Comparison of ENCODE assay signal across 9 cellular contexts in the genomic region with DNA sequence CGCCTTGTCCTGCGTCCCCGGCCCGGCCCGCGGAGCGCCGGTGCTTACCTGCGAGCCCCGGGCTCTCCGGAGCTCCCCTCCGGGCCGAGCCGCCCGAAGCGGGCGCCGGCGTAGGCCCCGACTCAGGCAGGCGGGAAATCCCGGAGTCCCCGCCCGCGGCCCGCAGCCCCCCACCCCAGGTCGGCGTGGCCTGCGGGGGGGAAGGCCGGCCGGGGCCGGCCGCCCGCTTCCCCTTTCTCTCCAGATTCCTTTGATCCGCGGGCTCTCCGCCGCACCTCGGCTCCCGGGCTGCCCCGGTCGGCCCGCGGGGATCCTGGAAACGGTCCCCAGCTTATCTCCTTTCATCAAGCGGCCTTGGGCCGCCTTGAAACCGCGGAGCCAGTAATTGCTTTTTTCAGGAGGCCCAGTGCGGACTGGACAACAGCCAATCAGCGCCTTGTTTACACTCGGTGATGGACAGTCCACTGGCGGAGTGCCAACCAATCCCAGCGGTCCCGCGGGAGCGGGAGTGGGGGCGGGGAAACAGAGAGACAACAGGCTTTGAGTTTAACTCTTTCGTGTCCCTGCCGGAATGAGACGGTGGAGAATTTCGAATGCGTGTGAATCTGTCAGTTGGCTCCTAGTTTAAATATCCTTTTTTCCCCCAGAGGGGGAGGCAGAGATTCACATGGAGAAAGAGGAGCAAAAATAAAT. TPM values are rescaled to one million over a fixed set of nuclear protein-coding genes. Genes with fewer than 3 reads are reported as not detected.
DNase-seq lines count a peak whose midpoint lies in the region; ATAC-seq and TF ChIP-seq lines count a peak whose summit lies in the region.
"Had no signal": no experiment of that assay in that cellular context is flagged by ENCODE, and none has a peak within 500 bp of the region (broad histone marks: within the 10 kb centered on the region; RNA-seq: fewer than 3 reads in every experiment).

No MANE protein-coding gene starts in this region.

- no peak overlapping the region for H3K27ac Mint-ChIP-seq in CD4-positive, alpha-beta T cell
- H3K27ac Mint-ChIP-seq in stimulated activated naive B cell treated with anti-CD40 and anti-IgM and Interleukin-4, amounts not matched to agents 10 μg/mL and 1 μg/mL and 100 μg/mL, for 72 hours, result peak overlapping the region; percentile 92

- H3K4me1 ChIP-seq in muscle layer of colon (ENCODE audit: insufficient read depth, low read length), result peaks cover 42% of the 10 kb centered on the region

- no peak for ATAC-seq in CD4-positive, alpha-beta T cell (ENCODE audit: poor library complexity)
- ATAC-seq in HG03097 (IDR thresholded peaks at IDR 0.05; ENCODE audit: low FRiP score, unreplicated experiment), result peak; percentile 50
- peak; percentile 61 to 67 for ATAC-seq in stimulated activated naive B cell treated with anti-CD40 and anti-IgM and Interleukin-4, amounts not matched to agents 10 μg/mL and 1 μg/mL and 100 μg/mL, for 72 hours (replicated peaks)
- no peak for ATAC-seq in HG03280 (IDR thresholded peaks at IDR 0.05; ENCODE audit: unreplicated experiment)

- no peak for TF ChIP-seq CTCF in CD4-positive, alpha-beta T cell (IDR thresholded peaks at IDR 0.05)
- no peak for TF ChIP-seq CTCF in fibroblast of mammary gland (conservative IDR thresholded peaks at IDR 0.05; ENCODE audit: control insufficient read depth, insufficient read depth, low read depth, low read length)

- no peak overlapping the region for H3K9ac ChIP-seq in muscle layer of colon (ENCODE audit: low read length)

- no peaks in the 10 kb centered on the region for H3K9me3 ChIP-seq in CD4-positive, alpha-beta T cell (ENCODE audit: control insufficient read depth, low read length)
- no peaks in the 10 kb centered on the region for H3K9me3 ChIP-seq in muscle layer of colon (ENCODE audit: low read length)

- intact Hi-C loops in CD4-positive, alpha-beta T cell (cut with DNase I, micrococcal nuclease), result loop anchor here in 1 of 2 experiments (2.0 kb wide), 1 partner anchor 117 kb away; no protein-coding TSS in a partner anchor

- H3K27me3 ChIP-seq in CD4-positive, alpha-beta T cell (ENCODE audit: control insufficient read depth, insufficient read depth, low read length), result peaks cover 91% of the 10 kb centered on the region
- no peaks in the 10 kb centered on the region for H3K27me3 ChIP-seq in muscle layer of colon (ENCODE audit: control insufficient read depth in 1 of 2, insufficient read depth in 2 of 2, low read length in 2 of 2)

- peaks cover 4% of the 10 kb centered on the region for H3K36me3 Mint-ChIP-seq in CD4-positive, alpha-beta T cell (ENCODE audit: low read depth)
- peaks cover under 1 to 1% of the 10 kb centered on the region in 2 donors for H3K36me3 Mint-ChIP-seq in stimulated activated naive B cell treated with anti-CD40 and anti-IgM and Interleukin-4, amounts not matched to agents 10 μg/mL and 1 μg/mL and 100 μg/mL, for 72 hours
- H3K36me3 Mint-ChIP-seq: T-cell had no signal

- DNase-seq in CD4-positive, alpha-beta T cell, result peak in 1 of 10 experiments; percentile 32
- DNase-seq in NCI-H526 (lab: John Stamatoyannopoulos, UW), result peak; percentile 99 to 100
- peak; percentile 39 for DNase-seq in activated CD8-positive, alpha-beta memory T cell treated with anti-CD3 and anti-CD28 coated beads, Interleukin-2, amount 50 U/mL, for 24 hours (ENCODE audit: extremely low read depth)
- DNase-seq in fibroblast of mammary gland (ENCODE audit: low read depth), result peak; percentile 100
- DNase-seq in stimulated activated naive B cell treated with anti-CD40 and anti-IgM and Interleukin-4, amounts not matched to agents 10 μg/mL and 1 μg/mL and 100 μg/mL, for 72 hours, result peak; percentile 91

- H3K9me3 Mint-ChIP-seq in CD4-positive, alpha-beta T cell, result no peaks in the 10 kb centered on the region
- H3K9me3 Mint-ChIP-seq in stimulated activated naive B cell treated with anti-CD40 and anti-IgM and Interleukin-4, amounts not matched to agents 10 μg/mL and 1 μg/mL and 100 μg/mL, for 72 hours, result no peaks in the 10 kb centered on the region
- H3K9me3 Mint-ChIP-seq: T-cell had no signal

- CTCF ChIA-PET in CD4-positive, alpha-beta T cell (lab: Charles Lee), result no interaction called here

- H3K4me3 ChIP-seq in fibroblast of mammary gland (ENCODE audit: control insufficient read depth, low read depth, low read length) (peak overlapping the region; percentile 52), muscle layer of colon (ENCODE audit: low read depth in 1 of 2, low read length in 2 of 2) (peak overlapping the region; percentile 62 to 64)

- no peaks in the 10 kb centered on the region for H3K36me3 ChIP-seq in muscle layer of colon (ENCODE audit: insufficient read depth, low read length)

- H3K4me3 Mint-ChIP-seq in CD4-positive, alpha-beta T cell, result peak overlapping the region; percentile 34
- peak overlapping the region; percentile 80 to 83 for H3K4me3 Mint-ChIP-seq in stimulated activated naive B cell treated with anti-CD40 and anti-IgM and Interleukin-4, amounts not matched to agents 10 μg/mL and 1 μg/mL and 100 μg/mL, for 72 hours

- no peak overlapping the region for H3K27ac ChIP-seq in CD4-positive, alpha-beta T cell (ENCODE audit: low read depth, low read length)
- H3K27ac ChIP-seq in muscle layer of colon (ENCODE audit: low read depth, low read length), result peak overlapping the region; percentile 92

- POLR2A ChIA-PET in CD4-positive, alpha-beta T cell (lab: Charles Lee), result interaction anchor here (0.6 to 2.4 kb wide), 2 partner anchors 115 to 232 kb away, joined by 3 to 8 read pairs; no protein-coding TSS in a partner anchor

- H3K4me1 Mint-ChIP-seq in CD4-positive, alpha-beta T cell (ENCODE audit: low read depth), result peaks cover 27% of the 10 kb centered on the region
- H3K4me1 Mint-ChIP-seq in stimulated activated naive B cell treated with anti-CD40 and anti-IgM and Interleukin-4, amounts not matched to agents 10 μg/mL and 1 μg/mL and 100 μg/mL, for 72 hours, result peaks cover 15 to 28% of the 10 kb centered on the region in 2 donors

- peaks cover 65% of the 10 kb centered on the region for H3K27me3 Mint-ChIP-seq in CD4-positive, alpha-beta T cell
- H3K27me3 Mint-ChIP-seq in stimulated activated naive B cell treated with anti-CD40 and anti-IgM and Interleukin-4, amounts not matched to agents 10 μg/mL and 1 μg/mL and 100 μg/mL, for 72 hours, result peaks cover 47 to 73% of the 10 kb centered on the region in 2 donors

RNA-seq across cellular contexts. Expression of a gene that starts 1.4 kb away (rescaled TPM):
- under 1 TPM; 0.20 to 0.41 TPM for total RNA-seq in CD4-positive, alpha-beta T cell

Comparison
In these comparisons a context has a peak if more than half of its experiments do, and no peak if none do; other contexts are left out.
1. ATAC-seq: peak in HG03097 (single experiment) and stimulated activated naive B cell treated with anti-CD40 and anti-IgM and Interleukin-4, amounts not matched to agents 10 μg/mL and 1 μg/mL and 100 μg/mL, for 72 hours (2 of 2); none in CD4-positive, alpha-beta T cell (single experiment) and HG03280 (single experiment).